Comparison of ENCODE assay signal across 8 cellular contexts in the genomic region with DNA sequence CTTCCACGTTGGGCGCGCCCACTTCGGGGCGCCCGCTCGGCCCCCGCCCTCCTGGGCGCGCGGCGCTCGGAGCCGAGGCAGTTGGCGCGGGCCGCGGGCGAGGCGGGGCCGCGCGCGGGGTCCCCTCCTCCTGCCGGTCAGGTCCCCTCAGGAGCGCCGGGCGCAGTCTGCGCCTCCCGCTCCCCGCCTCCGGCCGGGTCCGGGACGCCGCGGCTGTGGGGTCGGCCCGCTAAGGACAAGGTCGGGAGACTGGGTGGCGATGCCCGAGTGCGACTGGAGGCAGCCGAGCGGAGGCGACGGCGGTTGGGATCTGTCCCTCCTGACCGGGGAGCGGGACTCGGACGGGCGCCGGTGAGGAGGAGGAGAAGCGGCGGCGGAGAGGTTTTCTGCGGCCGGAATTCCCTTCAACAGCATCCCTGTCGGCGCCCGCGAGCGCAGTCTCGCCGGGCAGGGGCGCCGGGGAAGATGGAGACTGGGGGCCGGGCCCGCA. TPM values are rescaled to one million over a fixed set of nuclear protein-coding genes. Genes with fewer than 3 reads are reported as not detected.
DNase-seq lines count a peak whose midpoint lies in the region; ATAC-seq and TF ChIP-seq lines count a peak whose summit lies in the region.

A gene with protein sequence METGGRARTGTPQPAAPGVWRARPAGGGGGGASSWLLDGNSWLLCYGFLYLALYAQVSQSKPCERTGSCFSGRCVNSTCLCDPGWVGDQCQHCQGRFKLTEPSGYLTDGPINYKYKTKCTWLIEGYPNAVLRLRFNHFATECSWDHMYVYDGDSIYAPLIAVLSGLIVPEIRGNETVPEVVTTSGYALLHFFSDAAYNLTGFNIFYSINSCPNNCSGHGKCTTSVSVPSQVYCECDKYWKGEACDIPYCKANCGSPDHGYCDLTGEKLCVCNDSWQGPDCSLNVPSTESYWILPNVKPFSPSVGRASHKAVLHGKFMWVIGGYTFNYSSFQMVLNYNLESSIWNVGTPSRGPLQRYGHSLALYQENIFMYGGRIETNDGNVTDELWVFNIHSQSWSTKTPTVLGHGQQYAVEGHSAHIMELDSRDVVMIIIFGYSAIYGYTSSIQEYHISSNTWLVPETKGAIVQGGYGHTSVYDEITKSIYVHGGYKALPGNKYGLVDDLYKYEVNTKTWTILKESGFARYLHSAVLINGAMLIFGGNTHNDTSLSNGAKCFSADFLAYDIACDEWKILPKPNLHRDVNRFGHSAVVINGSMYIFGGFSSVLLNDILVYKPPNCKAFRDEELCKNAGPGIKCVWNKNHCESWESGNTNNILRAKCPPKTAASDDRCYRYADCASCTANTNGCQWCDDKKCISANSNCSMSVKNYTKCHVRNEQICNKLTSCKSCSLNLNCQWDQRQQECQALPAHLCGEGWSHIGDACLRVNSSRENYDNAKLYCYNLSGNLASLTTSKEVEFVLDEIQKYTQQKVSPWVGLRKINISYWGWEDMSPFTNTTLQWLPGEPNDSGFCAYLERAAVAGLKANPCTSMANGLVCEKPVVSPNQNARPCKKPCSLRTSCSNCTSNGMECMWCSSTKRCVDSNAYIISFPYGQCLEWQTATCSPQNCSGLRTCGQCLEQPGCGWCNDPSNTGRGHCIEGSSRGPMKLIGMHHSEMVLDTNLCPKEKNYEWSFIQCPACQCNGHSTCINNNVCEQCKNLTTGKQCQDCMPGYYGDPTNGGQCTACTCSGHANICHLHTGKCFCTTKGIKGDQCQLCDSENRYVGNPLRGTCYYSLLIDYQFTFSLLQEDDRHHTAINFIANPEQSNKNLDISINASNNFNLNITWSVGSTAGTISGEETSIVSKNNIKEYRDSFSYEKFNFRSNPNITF (N-terminal part only) (plus strand): TSS at position 80 of the 490 bp plus-strand sequence. CDS start 386 bp downstream, at position 466.

- peaks cover 3% of the 10 kb centered on the region for H3K79me2 ChIP-seq in hepatocyte

- H4K20me1 ChIP-seq in hepatocyte (ENCODE audit: insufficient read depth, poor library complexity, severe bottlenecking), result no peaks in the 10 kb centered on the region

- H3K4me3 ChIP-seq in adipocyte (ENCODE audit: low read length) (peak within 1 kb of the TSS; percentile 78), hepatocyte (peak within 1 kb of the TSS; percentile 88), retinal pigment epithelial cell (ENCODE audit: low read length) (peak within 1 kb of the TSS; percentile 76)

- TF ChIP-seq CTCF in hepatocyte (IDR thresholded peaks at IDR 0.05; ENCODE audit: poor library complexity) (no peak), retinal pigment epithelial cell (conservative IDR thresholded peaks at IDR 0.05; ENCODE audit: low read depth, low read length) (no peak)

- peak within 1 kb of the TSS; percentile 93 for H3K27ac ChIP-seq in hepatocyte

- peak; percentile 60 for ATAC-seq in HG02571 (IDR thresholded peaks at IDR 0.05; ENCODE audit: unreplicated experiment)

- H2AFZ ChIP-seq in hepatocyte, result peak within 1 kb of the TSS; percentile 94

- peaks cover 50% of the 10 kb centered on the region for H3K27me3 ChIP-seq in adipocyte (replicated peaks; ENCODE audit: control insufficient read depth, insufficient read depth, low read length)
- peaks cover 51% of the 10 kb centered on the region for H3K27me3 ChIP-seq in hepatocyte

- H3K4me2 ChIP-seq in hepatocyte, result peak within 1 kb of the TSS; percentile 93

- H3K9me2 ChIP-seq in hepatocyte (replicated peaks; ENCODE audit: insufficient read depth), result no peaks in the 10 kb centered on the region

- DNase-seq in activated gamma-delta T cell (lab: John Stamatoyannopoulos, UW), result peak; percentile 11
- DNase-seq in activated gamma-delta T cell treated with Interleukin-2 at 50 U/mL for 16 hours, result no peak
- peak; percentile 47 for DNase-seq in NCI-H1048 (lab: John Stamatoyannopoulos, UW)
- peak; percentile 71 for DNase-seq in adipocyte (ENCODE audit: low read depth)
- DNase-seq in hepatocyte (ENCODE audit: low spot score), result peak; percentile 76
- DNase-seq in retinal pigment epithelial cell (ENCODE audit: low read depth), result no peak
- DNase-seq in DMS114 treated with DMSO at 0.1 percent for 48 hours (lab: John Stamatoyannopoulos, UW; ENCODE audit: unreplicated experiment), result no peak

- H3K4me1 ChIP-seq in adipocyte (ENCODE audit: control insufficient read depth, insufficient read depth, low read length) (no peaks in the 10 kb centered on the region), hepatocyte (ENCODE audit: insufficient read depth) (no peaks in the 10 kb centered on the region)

- no peaks in the 10 kb centered on the region for H3K9me3 ChIP-seq in adipocyte (ENCODE audit: control insufficient read depth, low read length)
- no peaks in the 10 kb centered on the region for H3K9me3 ChIP-seq in hepatocyte (ENCODE audit: low read depth)

- 2% methylated on average over 41 of the region's 70 CpGs for WGBS in hepatocyte (ENCODE audit: low lambda C conversion rate, missing lambda C conversion rate)

- H3K36me3 ChIP-seq in adipocyte (ENCODE audit: control insufficient read depth, insufficient read depth, low read length, severe bottlenecking), result no peaks in the 10 kb centered on the region
- no peaks in the 10 kb centered on the region for H3K36me3 ChIP-seq in hepatocyte (replicated peaks; ENCODE audit: insufficient read depth, low read depth)

- peak within 1 kb of the TSS; percentile 39 for H3K9ac ChIP-seq in adipocyte (ENCODE audit: low read length)

RNA-seq across cellular contexts. Expression of the gene that starts here (rescaled TPM):
- total RNA-seq in hepatocyte, result 17.4 and 18.7 TPM in 2 replicates
- polyA plus RNA-seq in hepatocyte, result 3.7 and 5.9 TPM in 2 replicates

Comparison
In these comparisons a context has a peak if more than half of its experiments do, and no peak if none do; other contexts are left out.
1. DNase-seq: peak in activated gamma-delta T cell (single experiment), NCI-H1048 (single experiment), adipocyte (single experiment) and hepatocyte (single experiment); none in activated gamma-delta T cell treated with Interleukin-2 at 50 U/mL for 16 hours (single experiment), retinal pigment epithelial cell (single experiment) and DMS114 treated with DMSO at 0.1 percent for 48 hours (single experiment).
2. Peak in every context shown above with its lines, with median percentiles within 50 percentile points of each other: H3K4me3 ChIP-seq.